1 cellular context compared by ENCODE assay signal in the genomic region with DNA sequence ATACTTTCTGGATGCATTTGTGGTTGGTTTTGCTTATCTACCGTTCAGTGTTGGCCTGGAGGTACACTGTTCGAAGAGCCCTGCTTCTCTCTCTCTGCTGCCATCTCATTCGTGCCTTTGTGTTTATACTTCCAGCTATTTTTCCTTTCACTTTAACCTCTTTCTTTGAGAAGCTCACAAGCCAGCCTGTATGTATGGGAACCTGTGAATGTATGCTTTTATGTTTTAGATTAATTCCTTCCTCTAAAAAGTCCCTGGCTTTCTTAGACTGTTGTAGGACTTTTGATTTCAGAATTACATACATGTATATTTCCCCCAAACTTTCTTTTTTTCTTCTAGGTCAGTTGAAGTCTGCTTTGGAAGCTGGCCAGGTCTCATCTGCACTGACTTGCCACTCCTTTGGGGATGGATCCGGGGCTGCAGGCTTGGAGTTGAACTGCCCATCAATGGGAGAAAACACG.
TF ChIP-seq lines count a peak whose summit lies in the region.

No MANE protein-coding gene starts in this region.

TF ChIP-seq in IMR-90, 13 proteins besides CTCF, POLR2A, EP300 and RAD21:
- TF ChIP-seq NFE2L2 (IDR thresholded peaks at IDR 0.05; ENCODE audit: low read depth, low read length): no peak
- no peak for TF ChIP-seq MAZ (IDR thresholded peaks at IDR 0.05; ENCODE audit: borderline replicate concordance, low read depth, low read length)
- TF ChIP-seq MAFK (IDR thresholded peaks at IDR 0.05; ENCODE audit: low read depth, low read length): no peak
- TF ChIP-seq RCOR1 (IDR thresholded peaks at IDR 0.05; ENCODE audit: insufficient replicate concordance, low read length): no peak
- no peak for TF ChIP-seq FOS (IDR thresholded peaks at IDR 0.05; ENCODE audit: low read depth, low read length)
- TF ChIP-seq, protein P1, sequence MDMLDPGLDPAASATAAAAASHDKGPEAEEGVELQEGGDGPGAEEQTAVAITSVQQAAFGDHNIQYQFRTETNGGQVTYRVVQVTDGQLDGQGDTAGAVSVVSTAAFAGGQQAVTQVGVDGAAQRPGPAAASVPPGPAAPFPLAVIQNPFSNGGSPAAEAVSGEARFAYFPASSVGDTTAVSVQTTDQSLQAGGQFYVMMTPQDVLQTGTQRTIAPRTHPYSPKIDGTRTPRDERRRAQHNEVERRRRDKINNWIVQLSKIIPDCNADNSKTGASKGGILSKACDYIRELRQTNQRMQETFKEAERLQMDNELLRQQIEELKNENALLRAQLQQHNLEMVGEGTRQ (IDR thresholded peaks at IDR 0.05; ENCODE audit: low read depth, low read length): no peak
- no peak for TF ChIP-seq CHD1 (IDR thresholded peaks at IDR 0.05; ENCODE audit: low read depth, low read length)
- no peak for TF ChIP-seq SMC3 (IDR thresholded peaks at IDR 0.05; ENCODE audit: low read depth, low read length)
- no peak for TF ChIP-seq CEBPB (IDR thresholded peaks at IDR 0.05; ENCODE audit: low read depth, low read length)
- TF ChIP-seq, protein P2, sequence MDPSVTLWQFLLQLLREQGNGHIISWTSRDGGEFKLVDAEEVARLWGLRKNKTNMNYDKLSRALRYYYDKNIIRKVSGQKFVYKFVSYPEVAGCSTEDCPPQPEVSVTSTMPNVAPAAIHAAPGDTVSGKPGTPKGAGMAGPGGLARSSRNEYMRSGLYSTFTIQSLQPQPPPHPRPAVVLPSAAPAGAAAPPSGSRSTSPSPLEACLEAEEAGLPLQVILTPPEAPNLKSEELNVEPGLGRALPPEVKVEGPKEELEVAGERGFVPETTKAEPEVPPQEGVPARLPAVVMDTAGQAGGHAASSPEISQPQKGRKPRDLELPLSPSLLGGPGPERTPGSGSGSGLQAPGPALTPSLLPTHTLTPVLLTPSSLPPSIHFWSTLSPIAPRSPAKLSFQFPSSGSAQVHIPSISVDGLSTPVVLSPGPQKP (IDR thresholded peaks at IDR 0.05; ENCODE audit: borderline replicate concordance, low read depth, low read length): no peak
- TF ChIP-seq RFX5 (IDR thresholded peaks at IDR 0.05; ENCODE audit: low read depth, low read length): no peak
- TF ChIP-seq BHLHE40 (IDR thresholded peaks at IDR 0.05; ENCODE audit: low read depth, low read length): no peak
- TF ChIP-seq MXI1 (IDR thresholded peaks at IDR 0.05; ENCODE audit: borderline replicate concordance, low read depth, low read length): no peak
TF ChIP-seq in IMR-90: peak in this region for 0.
